ENCODE assay signal across 1 cellular context in genomic region chr5:133968057-133968993, GRCh38.
TF ChIP-seq lines count a peak whose summit lies in the region.

Gene C5orf15 (minus strand): TSS chr5:133968625. CDS start chr5:133968584, 41 bp downstream.

TF ChIP-seq in GM12878, 131 proteins besides CTCF, POLR2A, EP300 and RAD21 (continued from another document and continues in another):
- TF ChIP-seq, protein P1, sequence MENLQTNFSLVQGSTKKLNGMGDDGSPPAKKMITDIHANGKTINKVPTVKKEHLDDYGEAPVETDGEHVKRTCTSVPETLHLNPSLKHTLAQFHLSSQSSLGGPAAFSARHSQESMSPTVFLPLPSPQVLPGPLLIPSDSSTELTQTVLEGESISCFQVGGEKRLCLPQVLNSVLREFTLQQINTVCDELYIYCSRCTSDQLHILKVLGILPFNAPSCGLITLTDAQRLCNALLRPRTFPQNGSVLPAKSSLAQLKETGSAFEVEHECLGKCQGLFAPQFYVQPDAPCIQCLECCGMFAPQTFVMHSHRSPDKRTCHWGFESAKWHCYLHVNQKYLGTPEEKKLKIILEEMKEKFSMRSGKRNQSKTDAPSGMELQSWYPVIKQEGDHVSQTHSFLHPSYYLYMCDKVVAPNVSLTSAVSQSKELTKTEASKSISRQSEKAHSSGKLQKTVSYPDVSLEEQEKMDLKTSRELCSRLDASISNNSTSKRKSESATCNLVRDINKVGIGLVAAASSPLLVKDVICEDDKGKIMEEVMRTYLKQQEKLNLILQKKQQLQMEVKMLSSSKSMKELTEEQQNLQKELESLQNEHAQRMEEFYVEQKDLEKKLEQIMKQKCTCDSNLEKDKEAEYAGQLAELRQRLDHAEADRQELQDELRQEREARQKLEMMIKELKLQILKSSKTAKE (IDR thresholded peaks at IDR 0.05; ENCODE audit: low read depth, poor library complexity, severe bottlenecking) = no peak
- TF ChIP-seq POLR2AphosphoS5 (IDR thresholded peaks at IDR 0.05; ENCODE audit: low read length) (peak; percentile 77; the same call in 1 of the 2 replicates), ZSCAN29 (IDR thresholded peaks at IDR 0.05) (no peak), CREB1 (IDR thresholded peaks at IDR 0.05; ENCODE audit: low read depth) (peak; percentile 97), MEF2A (IDR thresholded peaks at IDR 0.05; ENCODE audit: insufficient read depth, low read depth, low read length) (peak; percentile 68; the same call in 1 of the 2 replicates), CREM (IDR thresholded peaks at IDR 0.05; ENCODE audit: low read depth) (peak; percentile 96), NR2F1 (conservative IDR thresholded peaks at IDR 0.05) (peak; percentile 45; the same call in 1 of the 2 replicates), ZBTB33 (IDR thresholded peaks at IDR 0.05) (no peak), ATF7 (IDR thresholded peaks at IDR 0.05; ENCODE audit: low read depth) (peak; percentile 93), MXI1 (IDR thresholded peaks at IDR 0.05; ENCODE audit: low read depth, low read length) (peak; percentile 73), SUZ12 (IDR thresholded peaks at IDR 0.05; ENCODE audit: unreplicated experiment) (no peak), SMC3 (IDR thresholded peaks at IDR 0.05; ENCODE audit: borderline replicate concordance, low read length) (no peak), NFXL1 (IDR thresholded peaks at IDR 0.05; ENCODE audit: borderline replicate concordance) (no peak), MEF2B (IDR thresholded peaks at IDR 0.05; ENCODE audit: partially characterized antibody, poor library complexity, severe bottlenecking) (peak; percentile 84), BCL3 (IDR thresholded peaks at IDR 0.05; ENCODE audit: borderline replicate concordance, insufficient read depth, low read depth, low read length, poor library complexity, severe bottlenecking) (no peak), TCF3 (IDR thresholded peaks at IDR 0.05; ENCODE audit: borderline replicate concordance, insufficient read depth, low read depth, low read length) (no peak), BHLHE40 (IDR thresholded peaks at IDR 0.05; ENCODE audit: borderline replicate concordance in 1 of 2, low read depth in 2 of 2, low read length in 1 of 2) (peak in 1 of 2 experiments; percentile 38; a peak in 2 of 4 replicates), CHD2 (IDR thresholded peaks at IDR 0.05; ENCODE audit: borderline replicate concordance, low read depth, low read length) (no peak), SIX5 (IDR thresholded peaks at IDR 0.05; ENCODE audit: low read depth, low read length, severe bottlenecking) (no peak), TCF12 (IDR thresholded peaks at IDR 0.05; ENCODE audit: low read depth, low read length) (no peak; the same call in 1 of the 2 replicates), STAT1 (conservative IDR thresholded peaks at IDR 0.05) (0 out of 2 replicates have a peak, but pooled peaks have one; percentile 61), KLF5 (IDR thresholded peaks at IDR 0.05; ENCODE audit: partially characterized antibody) (no peak), ZNF24 (IDR thresholded peaks at IDR 0.05) (no peak), IKZF1 (conservative IDR thresholded peaks at IDR 0.05) (peak; percentile 94), CHD4 (IDR thresholded peaks at IDR 0.05) (no peak), SMAD1 (IDR thresholded peaks at IDR 0.05; ENCODE audit: low read depth, partially characterized antibody) (peak; percentile 42), FOXM1 (IDR thresholded peaks at IDR 0.05; ENCODE audit: low read depth, low read length) (no peak), SMARCA5 (IDR thresholded peaks at IDR 0.05) (no peak), LARP7 (IDR thresholded peaks at IDR 0.05) (peak; percentile 81), SIN3A (IDR thresholded peaks at IDR 0.05; ENCODE audit: low read depth, low read length) (peak; percentile 67), RCOR1 (conservative IDR thresholded peaks at IDR 0.05; ENCODE audit: low read depth, low read length) (peak; percentile 55; the same call in 1 of the 2 replicates), MTA2 (IDR thresholded peaks at IDR 0.05; ENCODE audit: low read depth) (no peak; the same call in 1 of the 2 replicates), NBN (IDR thresholded peaks at IDR 0.05) (peak; percentile 61), ESRRA (IDR thresholded peaks at IDR 0.05; ENCODE audit: low read length) (no peak), PRDM15 (CRISPR knock-in tag; IDR thresholded peaks at IDR 0.05) (no peak), SREBF2 (IDR thresholded peaks at IDR 0.05; ENCODE audit: low read length) (no peak), EZH2 (IDR thresholded peaks at IDR 0.05; ENCODE audit: borderline replicate concordance, control insufficient read depth, low read depth, low read length) (no peak), PAX5 (IDR thresholded peaks at IDR 0.05; ENCODE audit: borderline replicate concordance, low read depth, low read length) (no peak), POU2F2 (IDR thresholded peaks at IDR 0.05; ENCODE audit: borderline replicate concordance, low read depth, low read length) (no peak), ETV6 (conservative IDR thresholded peaks at IDR 0.05 in 1 of 2, IDR thresholded peaks at IDR 0.05 in 1 of 2; ENCODE audit: borderline replicate concordance in 1 of 2, low read depth in 1 of 2) (no peak), HCFC1 (IDR thresholded peaks at IDR 0.05; ENCODE audit: low read length) (peak; percentile 45), JUNB (IDR thresholded peaks at IDR 0.05) (no peak), BACH1 (IDR thresholded peaks at IDR 0.05; ENCODE audit: borderline replicate concordance) (no peak), GABPA (IDR thresholded peaks at IDR 0.05; ENCODE audit: low read depth) (no peak), BRCA1 (IDR thresholded peaks at IDR 0.05; ENCODE audit: low read depth, low read length) (no peak)
- TF ChIP-seq, protein P2, sequence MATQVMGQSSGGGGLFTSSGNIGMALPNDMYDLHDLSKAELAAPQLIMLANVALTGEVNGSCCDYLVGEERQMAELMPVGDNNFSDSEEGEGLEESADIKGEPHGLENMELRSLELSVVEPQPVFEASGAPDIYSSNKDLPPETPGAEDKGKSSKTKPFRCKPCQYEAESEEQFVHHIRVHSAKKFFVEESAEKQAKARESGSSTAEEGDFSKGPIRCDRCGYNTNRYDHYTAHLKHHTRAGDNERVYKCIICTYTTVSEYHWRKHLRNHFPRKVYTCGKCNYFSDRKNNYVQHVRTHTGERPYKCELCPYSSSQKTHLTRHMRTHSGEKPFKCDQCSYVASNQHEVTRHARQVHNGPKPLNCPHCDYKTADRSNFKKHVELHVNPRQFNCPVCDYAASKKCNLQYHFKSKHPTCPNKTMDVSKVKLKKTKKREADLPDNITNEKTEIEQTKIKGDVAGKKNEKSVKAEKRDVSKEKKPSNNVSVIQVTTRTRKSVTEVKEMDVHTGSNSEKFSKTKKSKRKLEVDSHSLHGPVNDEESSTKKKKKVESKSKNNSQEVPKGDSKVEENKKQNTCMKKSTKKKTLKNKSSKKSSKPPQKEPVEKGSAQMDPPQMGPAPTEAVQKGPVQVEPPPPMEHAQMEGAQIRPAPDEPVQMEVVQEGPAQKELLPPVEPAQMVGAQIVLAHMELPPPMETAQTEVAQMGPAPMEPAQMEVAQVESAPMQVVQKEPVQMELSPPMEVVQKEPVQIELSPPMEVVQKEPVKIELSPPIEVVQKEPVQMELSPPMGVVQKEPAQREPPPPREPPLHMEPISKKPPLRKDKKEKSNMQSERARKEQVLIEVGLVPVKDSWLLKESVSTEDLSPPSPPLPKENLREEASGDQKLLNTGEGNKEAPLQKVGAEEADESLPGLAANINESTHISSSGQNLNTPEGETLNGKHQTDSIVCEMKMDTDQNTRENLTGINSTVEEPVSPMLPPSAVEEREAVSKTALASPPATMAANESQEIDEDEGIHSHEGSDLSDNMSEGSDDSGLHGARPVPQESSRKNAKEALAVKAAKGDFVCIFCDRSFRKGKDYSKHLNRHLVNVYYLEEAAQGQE (IDR thresholded peaks at IDR 0.05; ENCODE audit: low read depth, low read length) = no peak
- TF ChIP-seq, protein P3, sequence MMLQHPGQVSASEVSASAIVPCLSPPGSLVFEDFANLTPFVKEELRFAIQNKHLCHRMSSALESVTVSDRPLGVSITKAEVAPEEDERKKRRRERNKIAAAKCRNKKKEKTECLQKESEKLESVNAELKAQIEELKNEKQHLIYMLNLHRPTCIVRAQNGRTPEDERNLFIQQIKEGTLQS (IDR thresholded peaks at IDR 0.05; ENCODE audit: borderline replicate concordance, extremely low read depth, low read depth, low read length) = no peak
- TF ChIP-seq, protein P4, sequence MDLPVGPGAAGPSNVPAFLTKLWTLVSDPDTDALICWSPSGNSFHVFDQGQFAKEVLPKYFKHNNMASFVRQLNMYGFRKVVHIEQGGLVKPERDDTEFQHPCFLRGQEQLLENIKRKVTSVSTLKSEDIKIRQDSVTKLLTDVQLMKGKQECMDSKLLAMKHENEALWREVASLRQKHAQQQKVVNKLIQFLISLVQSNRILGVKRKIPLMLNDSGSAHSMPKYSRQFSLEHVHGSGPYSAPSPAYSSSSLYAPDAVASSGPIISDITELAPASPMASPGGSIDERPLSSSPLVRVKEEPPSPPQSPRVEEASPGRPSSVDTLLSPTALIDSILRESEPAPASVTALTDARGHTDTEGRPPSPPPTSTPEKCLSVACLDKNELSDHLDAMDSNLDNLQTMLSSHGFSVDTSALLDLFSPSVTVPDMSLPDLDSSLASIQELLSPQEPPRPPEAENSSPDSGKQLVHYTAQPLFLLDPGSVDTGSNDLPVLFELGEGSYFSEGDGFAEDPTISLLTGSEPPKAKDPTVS (IDR thresholded peaks at IDR 0.05; ENCODE audit: low read depth, low read length) = no peak
- TF ChIP-seq, protein P5, sequence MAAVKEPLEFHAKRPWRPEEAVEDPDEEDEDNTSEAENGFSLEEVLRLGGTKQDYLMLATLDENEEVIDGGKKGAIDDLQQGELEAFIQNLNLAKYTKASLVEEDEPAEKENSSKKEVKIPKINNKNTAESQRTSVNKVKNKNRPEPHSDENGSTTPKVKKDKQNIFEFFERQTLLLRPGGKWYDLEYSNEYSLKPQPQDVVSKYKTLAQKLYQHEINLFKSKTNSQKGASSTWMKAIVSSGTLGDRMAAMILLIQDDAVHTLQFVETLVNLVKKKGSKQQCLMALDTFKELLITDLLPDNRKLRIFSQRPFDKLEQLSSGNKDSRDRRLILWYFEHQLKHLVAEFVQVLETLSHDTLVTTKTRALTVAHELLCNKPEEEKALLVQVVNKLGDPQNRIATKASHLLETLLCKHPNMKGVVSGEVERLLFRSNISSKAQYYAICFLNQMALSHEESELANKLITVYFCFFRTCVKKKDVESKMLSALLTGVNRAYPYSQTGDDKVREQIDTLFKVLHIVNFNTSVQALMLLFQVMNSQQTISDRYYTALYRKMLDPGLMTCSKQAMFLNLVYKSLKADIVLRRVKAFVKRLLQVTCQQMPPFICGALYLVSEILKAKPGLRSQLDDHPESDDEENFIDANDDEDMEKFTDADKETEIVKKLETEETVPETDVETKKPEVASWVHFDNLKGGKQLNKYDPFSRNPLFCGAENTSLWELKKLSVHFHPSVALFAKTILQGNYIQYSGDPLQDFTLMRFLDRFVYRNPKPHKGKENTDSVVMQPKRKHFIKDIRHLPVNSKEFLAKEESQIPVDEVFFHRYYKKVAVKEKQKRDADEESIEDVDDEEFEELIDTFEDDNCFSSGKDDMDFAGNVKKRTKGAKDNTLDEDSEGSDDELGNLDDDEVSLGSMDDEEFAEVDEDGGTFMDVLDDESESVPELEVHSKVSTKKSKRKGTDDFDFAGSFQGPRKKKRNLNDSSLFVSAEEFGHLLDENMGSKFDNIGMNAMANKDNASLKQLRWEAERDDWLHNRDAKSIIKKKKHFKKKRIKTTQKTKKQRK (IDR thresholded peaks at IDR 0.05; ENCODE audit: low read depth, low read length) = no peak
